8 cellular contexts compared by ENCODE assay signal in genomic region chr7:69597278-69598076, GRCh38. TPM values are rescaled to one million over a fixed set of nuclear protein-coding genes. Genes with fewer than 3 reads are reported as not detected.
DNase-seq lines count a peak whose midpoint lies in the region; ATAC-seq and TF ChIP-seq lines count a peak whose summit lies in the region.

No MANE protein-coding gene starts in this region.

- H3K27me3 Mint-ChIP-seq in activated CD4-positive, alpha-beta memory T cell treated with anti-CD3 and anti-CD28 coated beads, Interleukin-2, amount 10 ng/mL, durations not matched to agents 7 days and 5 days = peaks cover 32% of the 10 kb centered on the region

- peak; percentile 73 for DNase-seq in Right ventricle myocardium inferior (ENCODE audit: missing footprints)
- no peak for DNase-seq in cardiac septum (ENCODE audit: low spot score)
- no peak for DNase-seq in activated CD4-positive, alpha-beta memory T cell treated with anti-CD3 and anti-CD28 coated beads, Interleukin-2, amount 10 ng/mL, durations not matched to agents 7 days and 5 days
- DNase-seq in heart left ventricle = peak; percentile 44 to 77 (median 60)
- DNase-seq in posterior cingulate gyrus = peak in 7 of 10 donors; percentile 15 to 86 (median 48)
- no peak for DNase-seq in LoVo (ENCODE audit: low spot score)
- DNase-seq in stimulated activated naive CD4-positive, alpha-beta T cell treated with Interleukin-2 at 50 U/mL for 16 hours (lab: John Stamatoyannopoulos, UW) = no peak

- no peak overlapping the region for H3K27ac Mint-ChIP-seq in activated CD4-positive, alpha-beta memory T cell treated with anti-CD3 and anti-CD28 coated beads, Interleukin-2, amount 10 ng/mL, durations not matched to agents 7 days and 5 days

- no peaks in the 10 kb centered on the region for H3K9me3 Mint-ChIP-seq in activated CD4-positive, alpha-beta memory T cell treated with anti-CD3 and anti-CD28 coated beads, Interleukin-2, amount 10 ng/mL, durations not matched to agents 7 days and 5 days

- no peaks in the 10 kb centered on the region for H3K36me3 ChIP-seq in heart left ventricle

- no peaks in the 10 kb centered on the region for H3K27me3 ChIP-seq in heart left ventricle

- intact Hi-C loops in Right ventricle myocardium inferior (cut with DNase I) = loop anchor here (5.0 to 10.0 kb wide), 3 partner anchors 55 to 287 kb away; no protein-coding TSS in a partner anchor
- intact Hi-C loops in cardiac septum (cut with DNase I) = no loop called here
- intact Hi-C loops in heart left ventricle (cut with DNase I) = loop anchor here in 4 of 10 donors (2.0 to 10.0 kb wide), 5 partner anchors 139 to 1097 kb away; no protein-coding TSS in a partner anchor
- intact Hi-C loops in posterior cingulate gyrus (cut with DNase I) = loop anchor here (5.0 kb wide), 2 partner anchors 75 to 215 kb away; no protein-coding TSS in a partner anchor

- no peak for TF ChIP-seq POLR2A in heart left ventricle (IDR thresholded peaks at IDR 0.05)

- H3K4me3 Mint-ChIP-seq in activated CD4-positive, alpha-beta memory T cell treated with anti-CD3 and anti-CD28 coated beads, Interleukin-2, amount 10 ng/mL, durations not matched to agents 7 days and 5 days = peak overlapping the region; percentile 50

- ATAC-seq in Right ventricle myocardium inferior = peak; percentile 39
- ATAC-seq in HG03064 (IDR thresholded peaks at IDR 0.05; ENCODE audit: low read depth, unreplicated experiment) = peak; percentile 25
- ATAC-seq in heart left ventricle = peak; percentile 22 to 49 (median 42)

- peaks cover 2% of the 10 kb centered on the region for H3K36me3 Mint-ChIP-seq in activated CD4-positive, alpha-beta memory T cell treated with anti-CD3 and anti-CD28 coated beads, Interleukin-2, amount 10 ng/mL, durations not matched to agents 7 days and 5 days (ENCODE audit: low read depth)

- POLR2A ChIA-PET in activated CD4-positive, alpha-beta memory T cell treated with anti-CD3 and anti-CD28 coated beads, Interleukin-2, amount 10 ng/mL, durations not matched to agents 7 days and 5 days (lab: Charles Lee) = interaction anchor here (0.5 kb wide), 1 partner anchor 1118 kb away, joined by 3 read pairs; no protein-coding TSS in a partner anchor

- no peak for TF ChIP-seq CTCF in heart left ventricle (IDR thresholded peaks at IDR 0.05)

- WGBS in heart left ventricle, 4 donors = 0 to 2% (median 1%) methylated on average over 48 to 78 of the region's 78 CpGs

- H3K27ac ChIP-seq in heart left ventricle = peak overlapping the region; percentile 72 to 95 (median 87)

- CTCF ChIA-PET in activated CD4-positive, alpha-beta memory T cell treated with anti-CD3 and anti-CD28 coated beads, Interleukin-2, amount 10 ng/mL, durations not matched to agents 7 days and 5 days (lab: Charles Lee) = no interaction called here

- no peaks in the 10 kb centered on the region for H3K9me3 ChIP-seq in heart left ventricle

- H3K4me1 Mint-ChIP-seq in activated CD4-positive, alpha-beta memory T cell treated with anti-CD3 and anti-CD28 coated beads, Interleukin-2, amount 10 ng/mL, durations not matched to agents 7 days and 5 days = peaks cover 13% of the 10 kb centered on the region

- peaks cover 0 to 34% (median 4%) of the 10 kb centered on the region in 12 donors for H3K4me1 ChIP-seq in heart left ventricle

- peak overlapping the region; percentile 65 to 98 (median 85) for H3K4me3 ChIP-seq in heart left ventricle

RNA-seq across cellular contexts. Expression of gene AUTS2, which starts 0.8 kb away (rescaled TPM):
- total RNA-seq in Right ventricle myocardium inferior (5.3 TPM), cardiac septum (10.3 TPM), heart left ventricle (10 to 100 TPM in 4 of 9 donors, 1 to 10 TPM in 5; 5.4 to 14.0 (median 8.3) TPM)
- total RNA-seq in activated CD4-positive, alpha-beta memory T cell treated with anti-CD3 and anti-CD28 coated beads, Interleukin-2, amount 10 ng/mL, durations not matched to agents 7 days and 5 days = 10 to 100 TPM; 16.9 to 17.7 TPM
- polyA plus RNA-seq in heart left ventricle = 1 to 10 TPM; 3.4 to 3.7 TPM

Comparison
In these comparisons a context has a peak if more than half of its experiments do, and no peak if none do; other contexts are left out.
1. DNase-seq: peak in Right ventricle myocardium inferior (single experiment), heart left ventricle (5 of 5) and posterior cingulate gyrus (7 of 10); none in cardiac septum (single experiment), activated CD4-positive, alpha-beta memory T cell treated with anti-CD3 and anti-CD28 coated beads, Interleukin-2, amount 10 ng/mL, durations not matched to agents 7 days and 5 days (single experiment), LoVo (single experiment) and stimulated activated naive CD4-positive, alpha-beta T cell treated with Interleukin-2 at 50 U/mL for 16 hours (single experiment).
2. Peak in every context shown above with its lines, with median percentiles within 50 percentile points of each other: ATAC-seq.